11 cellular contexts compared by ENCODE assay signal in genomic region chrX:149526318-149527033, GRCh38. TPM values are rescaled to one million over a fixed set of nuclear protein-coding genes. Genes with fewer than 3 reads are reported as not detected.
DNase-seq lines count a peak whose midpoint lies in the region; ATAC-seq and TF ChIP-seq lines count a peak whose summit lies in the region.
"Not testable (repeated sequence)": the region's sequence is repeated elsewhere in the genome, so short reads cannot be mapped to it uniquely, and the experiment has no call there.
"Had no signal": no experiment of that assay in that cellular context is flagged by ENCODE, and none has a peak within 500 bp of the region (broad histone marks: within the 10 kb centered on the region; RNA-seq: fewer than 3 reads in every experiment).

No MANE protein-coding gene starts in this region.

- DNase-seq in CD4-positive, alpha-beta T cell; activated CD4-positive, alpha-beta T cell treated with anti-CD3 and anti-CD28 coated beads for 36 hours; activated naive CD4-positive, alpha-beta T cell treated with anti-CD3 and anti-CD28 coated beads, Interleukin-2, amount 10 ng/mL, durations not matched to agents 7 days and 5 days; right atrium auricular region (ENCODE audit: low spot score): not testable (repeated sequence)

- not testable (repeated sequence) for ATAC-seq in CD4-positive, alpha-beta T cell (ENCODE audit: poor library complexity); activated CD4-positive, alpha-beta T cell treated with anti-CD3 and anti-CD28 coated beads for 36 hours

- H3K27me3 Mint-ChIP-seq in CD4-positive, alpha-beta T cell; activated CD4-positive, alpha-beta T cell treated with anti-CD3 and anti-CD28 coated beads for 36 hours; activated naive CD4-positive, alpha-beta T cell treated with anti-CD3 and anti-CD28 coated beads, Interleukin-2, amount 10 ng/mL, durations not matched to agents 7 days and 5 days; dendritic cell treated with granulocyte-macrophage colony-stimulating factor and Interleukin-4, amounts not matched to agents 40 ng/mL and 50 ng/mL, for 4 days: not testable (repeated sequence)

- H3K4me3 Mint-ChIP-seq in CD4-positive, alpha-beta T cell; activated CD4-positive, alpha-beta T cell treated with anti-CD3 and anti-CD28 coated beads for 36 hours; activated naive CD4-positive, alpha-beta T cell treated with anti-CD3 and anti-CD28 coated beads, Interleukin-2, amount 10 ng/mL, durations not matched to agents 7 days and 5 days; dendritic cell treated with granulocyte-macrophage colony-stimulating factor and Interleukin-4, amounts not matched to agents 40 ng/mL and 50 ng/mL, for 4 days: not testable (repeated sequence)

- not testable (repeated sequence) for H3K9me3 ChIP-seq in CD4-positive, alpha-beta T cell (ENCODE audit: control insufficient read depth, low read length); right atrium auricular region; parathyroid adenoma (ENCODE audit: control insufficient read depth, low read length)

- not testable (repeated sequence) for H3K36me3 ChIP-seq in KMS-11 (ENCODE audit: insufficient read depth); right atrium auricular region; parathyroid adenoma (ENCODE audit: control insufficient read depth, insufficient read depth, low read length)

- not testable (repeated sequence) for H3K4me2 ChIP-seq in KMS-11; parathyroid adenoma (ENCODE audit: low read length)

- CTCF ChIA-PET in CD4-positive, alpha-beta T cell (lab: Charles Lee): interaction anchor here (0.8 kb wide), 2 partner anchors 11 to 14 kb away, joined by 3 to 4 read pairs; partner anchors contain the start of gene EOLA1
- CTCF ChIA-PET in activated CD4-positive, alpha-beta T cell treated with anti-CD3 and anti-CD28 coated beads for 36 hours (lab: Charles Lee): not testable (repeated sequence)
- CTCF ChIA-PET in activated naive CD4-positive, alpha-beta T cell treated with anti-CD3 and anti-CD28 coated beads, Interleukin-2, amount 10 ng/mL, durations not matched to agents 7 days and 5 days (lab: Charles Lee): interaction anchor here (0.9 to 1.6 kb wide), 2 partner anchors 13 to 14 kb away, joined by 4 to 8 read pairs; no protein-coding TSS in a partner anchor

- not testable (repeated sequence) for H2AFZ ChIP-seq in KMS-11 (ENCODE audit: low read depth); parathyroid adenoma

- not testable (repeated sequence) for H3K4me3 ChIP-seq in KMS-11 (IDR thresholded peaks at IDR 0.05; ENCODE audit: insufficient read depth, low read depth, low read length); right atrium auricular region; parathyroid adenoma (ENCODE audit: low read depth, low read length)

- intact Hi-C loops in CD4-positive, alpha-beta T cell (cut with DNase I, micrococcal nuclease); dendritic cell treated with granulocyte-macrophage colony-stimulating factor and Interleukin-4, amounts not matched to agents 40 ng/mL and 50 ng/mL, for 4 days (cut with micrococcal nuclease): not testable (repeated sequence)
- intact Hi-C loops in activated CD4-positive, alpha-beta T cell treated with anti-CD3 and anti-CD28 coated beads for 36 hours (cut with DNase I, micrococcal nuclease): loop anchor here in 1 of 2 experiments (5.0 kb wide), 2 partner anchors 106 to 301 kb away; partner anchors contain the start of gene TMEM185A

- H3K4me1 ChIP-seq in KMS-11 (ENCODE audit: low read depth, poor library complexity, severe bottlenecking): peaks cover 25% of the 10 kb centered on the region
- H3K4me1 ChIP-seq in right atrium auricular region, parathyroid adenoma: not testable (repeated sequence)

- H3K9me3 Mint-ChIP-seq in CD4-positive, alpha-beta T cell; activated CD4-positive, alpha-beta T cell treated with anti-CD3 and anti-CD28 coated beads for 36 hours (ENCODE audit: low read depth); activated naive CD4-positive, alpha-beta T cell treated with anti-CD3 and anti-CD28 coated beads, Interleukin-2, amount 10 ng/mL, durations not matched to agents 7 days and 5 days; dendritic cell treated with granulocyte-macrophage colony-stimulating factor and Interleukin-4, amounts not matched to agents 40 ng/mL and 50 ng/mL, for 4 days: not testable (repeated sequence)

- H3K36me3 Mint-ChIP-seq in CD4-positive, alpha-beta T cell (ENCODE audit: low read depth); activated CD4-positive, alpha-beta T cell treated with anti-CD3 and anti-CD28 coated beads for 36 hours (ENCODE audit: low read depth); activated naive CD4-positive, alpha-beta T cell treated with anti-CD3 and anti-CD28 coated beads, Interleukin-2, amount 10 ng/mL, durations not matched to agents 7 days and 5 days: not testable (repeated sequence)
- peaks cover 13% of the 10 kb centered on the region for H3K36me3 Mint-ChIP-seq in dendritic cell treated with granulocyte-macrophage colony-stimulating factor and Interleukin-4, amounts not matched to agents 40 ng/mL and 50 ng/mL, for 4 days (ENCODE audit: low read depth)

- H4K20me1 ChIP-seq in KMS-11 (ENCODE audit: insufficient read depth): not testable (repeated sequence)

- H3K79me2 ChIP-seq in KMS-11 (ENCODE audit: insufficient read depth, low read depth); parathyroid adenoma: not testable (repeated sequence)

- peak overlapping the region; percentile 88 for H3K27ac Mint-ChIP-seq in CD4-positive, alpha-beta T cell
- peak overlapping the region; percentile 74 for H3K27ac Mint-ChIP-seq in activated CD4-positive, alpha-beta T cell treated with anti-CD3 and anti-CD28 coated beads for 36 hours
- H3K27ac Mint-ChIP-seq in activated naive CD4-positive, alpha-beta T cell treated with anti-CD3 and anti-CD28 coated beads, Interleukin-2, amount 10 ng/mL, durations not matched to agents 7 days and 5 days: peak overlapping the region; percentile 90
- peak overlapping the region; percentile 78 for H3K27ac Mint-ChIP-seq in dendritic cell treated with granulocyte-macrophage colony-stimulating factor and Interleukin-4, amounts not matched to agents 40 ng/mL and 50 ng/mL, for 4 days

- H3K27me3 ChIP-seq in CD4-positive, alpha-beta T cell (ENCODE audit: control insufficient read depth, insufficient read depth, low read length); KMS-11 (ENCODE audit: insufficient read depth, low read depth); right atrium auricular region; parathyroid adenoma (ENCODE audit: control insufficient read depth, insufficient read depth, low read length): not testable (repeated sequence)

- POLR2A ChIA-PET in CD4-positive, alpha-beta T cell (lab: Charles Lee): interaction anchor here (1.3 to 2.4 kb wide), 2 partner anchors 14 to 21 kb away, joined by 3 to 12 read pairs; partner anchors contain the start of genes EOLA1 and IDS
- POLR2A ChIA-PET in activated CD4-positive, alpha-beta T cell treated with anti-CD3 and anti-CD28 coated beads for 36 hours (lab: Charles Lee): not testable (repeated sequence)

- H3K27ac ChIP-seq in CD4-positive, alpha-beta T cell (ENCODE audit: low read depth, low read length): peak overlapping the region; percentile 80
- H3K27ac ChIP-seq in KMS-11 (peak overlapping the region; percentile 92), right atrium auricular region (peak overlapping the region; percentile 63 to 69), parathyroid adenoma (peak overlapping the region; percentile 44), temporal lobe (ENCODE audit: low read depth, low read length) (peak overlapping the region; percentile 50)

- peak overlapping the region; percentile 62; the same call in 1 of the 2 replicates for H3K9ac ChIP-seq in KMS-11
- not testable (repeated sequence) for H3K9ac ChIP-seq in parathyroid adenoma

- peaks cover 35% of the 10 kb centered on the region for H3K4me1 Mint-ChIP-seq in CD4-positive, alpha-beta T cell (ENCODE audit: low read depth)
- H3K4me1 Mint-ChIP-seq in activated CD4-positive, alpha-beta T cell treated with anti-CD3 and anti-CD28 coated beads for 36 hours: peaks cover 32% of the 10 kb centered on the region
- H3K4me1 Mint-ChIP-seq in activated naive CD4-positive, alpha-beta T cell treated with anti-CD3 and anti-CD28 coated beads, Interleukin-2, amount 10 ng/mL, durations not matched to agents 7 days and 5 days: peaks cover 43% of the 10 kb centered on the region
- H3K4me1 Mint-ChIP-seq in dendritic cell treated with granulocyte-macrophage colony-stimulating factor and Interleukin-4, amounts not matched to agents 40 ng/mL and 50 ng/mL, for 4 days (ENCODE audit: low read depth): peaks cover 32% of the 10 kb centered on the region

- not testable (repeated sequence) for TF ChIP-seq CTCF in CD4-positive, alpha-beta T cell (IDR thresholded peaks at IDR 0.05); KMS-11 (conservative IDR thresholded peaks at IDR 0.05; ENCODE audit: low read depth, low read length); right atrium auricular region (IDR thresholded peaks at IDR 0.05); parathyroid adenoma (IDR thresholded peaks at IDR 0.05)

RNA-seq across cellular contexts. Expression of gene EOLA1, which starts 14.3 kb away (rescaled TPM):
- 10 to 100 TPM; 63.1 to 68.5 TPM for total RNA-seq in CD4-positive, alpha-beta T cell
- 10 to 100 TPM; 29.4 to 37.4 TPM for total RNA-seq in activated CD4-positive, alpha-beta T cell treated with anti-CD3 and anti-CD28 coated beads for 36 hours
- 10 to 100 TPM; 10.8 to 14.4 TPM for total RNA-seq in right atrium auricular region
- total RNA-seq in temporal lobe: 12.8 TPM

RNA-seq across cellular contexts. Expression of gene IDS, which starts 21.4 kb away (rescaled TPM):
- 100 to 1,000 TPM; 256 to 260 TPM for total RNA-seq in CD4-positive, alpha-beta T cell
- 10 to 100 TPM; 52.6 to 64.3 TPM for total RNA-seq in activated CD4-positive, alpha-beta T cell treated with anti-CD3 and anti-CD28 coated beads for 36 hours
- 10 to 100 TPM; 91.1 to 93.1 TPM for total RNA-seq in right atrium auricular region
- total RNA-seq in temporal lobe: 130 TPM

RNA-seq across cellular contexts. Expression of gene HSFX3, which starts 23.2 kb away (rescaled TPM):
- total RNA-seq in CD4-positive, alpha-beta T cell: not detected
- total RNA-seq in activated CD4-positive, alpha-beta T cell treated with anti-CD3 and anti-CD28 coated beads for 36 hours: not detected
- total RNA-seq in right atrium auricular region (not detected), temporal lobe (not detected)
- total RNA-seq: dermis blood vessel endothelial cell, H4, left lobe of liver had no signal
